ENCODE assay signal across 2 cellular contexts in genomic region chr17:35605753-35606152, GRCh38.
TF ChIP-seq lines count a peak whose summit lies in the region.

No MANE protein-coding gene starts in this region.

TF ChIP-seq in SK-N-SH treated with all-trans-retinoic acid at 6 μM for 48 hours, 23 proteins besides CTCF, POLR2A, EP300 and RAD21:
- TF ChIP-seq, protein P1, sequence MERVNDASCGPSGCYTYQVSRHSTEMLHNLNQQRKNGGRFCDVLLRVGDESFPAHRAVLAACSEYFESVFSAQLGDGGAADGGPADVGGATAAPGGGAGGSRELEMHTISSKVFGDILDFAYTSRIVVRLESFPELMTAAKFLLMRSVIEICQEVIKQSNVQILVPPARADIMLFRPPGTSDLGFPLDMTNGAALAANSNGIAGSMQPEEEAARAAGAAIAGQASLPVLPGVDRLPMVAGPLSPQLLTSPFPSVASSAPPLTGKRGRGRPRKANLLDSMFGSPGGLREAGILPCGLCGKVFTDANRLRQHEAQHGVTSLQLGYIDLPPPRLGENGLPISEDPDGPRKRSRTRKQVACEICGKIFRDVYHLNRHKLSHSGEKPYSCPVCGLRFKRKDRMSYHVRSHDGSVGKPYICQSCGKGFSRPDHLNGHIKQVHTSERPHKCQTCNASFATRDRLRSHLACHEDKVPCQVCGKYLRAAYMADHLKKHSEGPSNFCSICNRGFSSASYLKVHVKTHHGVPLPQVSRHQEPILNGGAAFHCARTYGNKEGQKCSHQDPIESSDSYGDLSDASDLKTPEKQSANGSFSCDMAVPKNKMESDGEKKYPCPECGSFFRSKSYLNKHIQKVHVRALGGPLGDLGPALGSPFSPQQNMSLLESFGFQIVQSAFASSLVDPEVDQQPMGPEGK (CRISPR knock-in tag; IDR thresholded peaks at IDR 0.05; ENCODE audit: borderline replicate concordance), result no peak
- TF ChIP-seq, protein P2, sequence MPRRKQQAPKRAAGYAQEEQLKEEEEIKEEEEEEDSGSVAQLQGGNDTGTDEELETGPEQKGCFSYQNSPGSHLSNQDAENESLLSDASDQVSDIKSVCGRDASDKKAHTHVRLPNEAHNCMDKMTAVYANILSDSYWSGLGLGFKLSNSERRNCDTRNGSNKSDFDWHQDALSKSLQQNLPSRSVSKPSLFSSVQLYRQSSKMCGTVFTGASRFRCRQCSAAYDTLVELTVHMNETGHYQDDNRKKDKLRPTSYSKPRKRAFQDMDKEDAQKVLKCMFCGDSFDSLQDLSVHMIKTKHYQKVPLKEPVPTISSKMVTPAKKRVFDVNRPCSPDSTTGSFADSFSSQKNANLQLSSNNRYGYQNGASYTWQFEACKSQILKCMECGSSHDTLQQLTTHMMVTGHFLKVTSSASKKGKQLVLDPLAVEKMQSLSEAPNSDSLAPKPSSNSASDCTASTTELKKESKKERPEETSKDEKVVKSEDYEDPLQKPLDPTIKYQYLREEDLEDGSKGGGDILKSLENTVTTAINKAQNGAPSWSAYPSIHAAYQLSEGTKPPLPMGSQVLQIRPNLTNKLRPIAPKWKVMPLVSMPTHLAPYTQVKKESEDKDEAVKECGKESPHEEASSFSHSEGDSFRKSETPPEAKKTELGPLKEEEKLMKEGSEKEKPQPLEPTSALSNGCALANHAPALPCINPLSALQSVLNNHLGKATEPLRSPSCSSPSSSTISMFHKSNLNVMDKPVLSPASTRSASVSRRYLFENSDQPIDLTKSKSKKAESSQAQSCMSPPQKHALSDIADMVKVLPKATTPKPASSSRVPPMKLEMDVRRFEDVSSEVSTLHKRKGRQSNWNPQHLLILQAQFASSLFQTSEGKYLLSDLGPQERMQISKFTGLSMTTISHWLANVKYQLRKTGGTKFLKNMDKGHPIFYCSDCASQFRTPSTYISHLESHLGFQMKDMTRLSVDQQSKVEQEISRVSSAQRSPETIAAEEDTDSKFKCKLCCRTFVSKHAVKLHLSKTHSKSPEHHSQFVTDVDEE (CRISPR knock-in tag; IDR thresholded peaks at IDR 0.05), result no peak
- TF ChIP-seq OSR1 (CRISPR knock-in tag; IDR thresholded peaks at IDR 0.05), result no peak

TF ChIP-seq in GM12891, 5 proteins besides CTCF, POLR2A, EP300 and RAD21:
- TF ChIP-seq TAF1 (IDR thresholded peaks at IDR 0.05; ENCODE audit: low read depth, low read length) (no peak), SPI1 (IDR thresholded peaks at IDR 0.05; ENCODE audit: low read depth, low read length) (no peak), PAX5 (IDR thresholded peaks at IDR 0.05; ENCODE audit: insufficient read depth, low read length, severe bottlenecking) (no peak), POU2F2 (IDR thresholded peaks at IDR 0.05; ENCODE audit: low read depth, low read length) (no peak), POLR2AphosphoS5 (IDR thresholded peaks at IDR 0.05; ENCODE audit: low read depth, low read length) (no peak)
